ENCODE assay signal across 1 cellular context in genomic region chr22:30351226-30351625, GRCh38.
TF ChIP-seq lines count a peak whose summit lies in the region.

No MANE protein-coding gene starts in this region.

TF ChIP-seq in IMR-90, 13 proteins besides CTCF, POLR2A, EP300 and RAD21:
- TF ChIP-seq CEBPB (IDR thresholded peaks at IDR 0.05; ENCODE audit: low read depth, low read length) (peak; percentile 39; the same call in 1 of the 2 replicates), RCOR1 (IDR thresholded peaks at IDR 0.05; ENCODE audit: insufficient replicate concordance, low read length) (no peak)
